ENCODE assay signal across 18 cellular contexts in the genomic region with DNA sequence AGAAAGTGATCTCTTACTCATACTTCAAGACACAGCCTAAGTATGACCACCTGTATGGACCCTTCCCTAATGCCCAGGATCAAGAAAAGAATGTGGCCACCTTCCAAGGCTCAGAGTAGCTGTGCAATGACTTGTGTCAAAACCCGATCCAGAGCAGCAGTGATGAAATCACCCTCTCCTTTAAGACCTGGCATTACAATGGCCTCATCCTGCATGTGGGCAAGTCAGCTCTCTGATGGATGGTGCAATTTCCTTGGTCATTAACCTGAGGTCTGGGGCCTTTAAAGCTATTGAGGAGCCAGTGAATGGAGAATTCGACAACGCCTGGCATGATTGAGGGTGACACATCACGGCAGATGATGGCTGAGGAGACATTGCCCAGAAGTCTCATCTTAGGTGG. TPM values are rescaled to one million over a fixed set of nuclear protein-coding genes. Genes with fewer than 3 reads are reported as not detected.
DNase-seq lines count a peak whose midpoint lies in the region; ATAC-seq and TF ChIP-seq lines count a peak whose summit lies in the region.
"Had no signal": no experiment of that assay in that cellular context is flagged by ENCODE, and none has a peak within 500 bp of the region (broad histone marks: within the 10 kb centered on the region; RNA-seq: fewer than 3 reads in every experiment).

No MANE protein-coding gene starts in this region.

- H3K36me3 ChIP-seq in thyroid gland = no peaks in the 10 kb centered on the region

- WGBS in right cardiac atrium = 90% methylated on average over 4 of the region's 4 CpGs
- WGBS in thyroid gland, 2 donors = 68 to 69% methylated on average over 4 of the region's 4 CpGs

- intact Hi-C loops in cardiac septum (cut with DNase I) = no loop called here
- intact Hi-C loops in right cardiac atrium (cut with DNase I) = no loop called here
- intact Hi-C loops in thyroid gland (cut with DNase I) = no loop called here

- H3K27ac ChIP-seq in right cardiac atrium (ENCODE audit: low read length) = no peak overlapping the region
- H3K27ac ChIP-seq in thyroid gland = no peak overlapping the region
- H3K27ac ChIP-seq: GM23248, HL-60 had no signal

- no peaks in the 10 kb centered on the region for H3K4me1 ChIP-seq in right cardiac atrium (ENCODE audit: control insufficient read depth, insufficient read depth, low read length)
- peaks cover 0 to 5% of the 10 kb centered on the region in 2 donors for H3K4me1 ChIP-seq in thyroid gland

- H3K4me3 ChIP-seq in right cardiac atrium (ENCODE audit: low read length) = no peak overlapping the region
- no peak overlapping the region for H3K4me3 ChIP-seq in thyroid gland (replicated peaks in 1 of 3)
- H3K4me3 ChIP-seq: GM23248, K562 had no signal

- H3K27me3 ChIP-seq in right cardiac atrium (ENCODE audit: control insufficient read depth, insufficient read depth) = no peaks in the 10 kb centered on the region
- no peaks in the 10 kb centered on the region for H3K27me3 ChIP-seq in thyroid gland

- H3K9me3 ChIP-seq in right cardiac atrium (ENCODE audit: control insufficient read depth, low read length) = no peaks in the 10 kb centered on the region
- no peaks in the 10 kb centered on the region for H3K9me3 ChIP-seq in thyroid gland

- peak; percentile 36 for DNase-seq in cardiac septum (ENCODE audit: low spot score)
- DNase-seq in right cardiac atrium = no peak
- peak; percentile 67 for DNase-seq in NOMO-1 treated with DMSO at 0.1 percent for 48 hours (lab: John Stamatoyannopoulos, UW; ENCODE audit: unreplicated experiment)
- DNase-seq in fibroblast of gingiva (ENCODE audit: low read depth) = peak; percentile 15
- DNase-seq in thyroid gland = peak; percentile 34 to 44
- DNase-seq in NCI-H146 (lab: John Stamatoyannopoulos, UW) = no peak
- no peak for DNase-seq in activated T-cell treated with anti-CD3 and anti-CD28 coated beads for 4 hours
- no peak for DNase-seq in C1 segment of cervical spinal cord (lab: John Stamatoyannopoulos, UW)
- DNase-seq: COR-L47, GM23248, HFFc6, NCI-H1105 treated with DMSO at 0.1 percent for 48 hours, NCI-H1930, NCI-H2171 treated with DMSO at 0.1 percent for 48 hours, NCI-H510A treated with DMSO at 0.1 percent for 48 hours, SIG-M5 had no signal

- TF ChIP-seq POLR2A in thyroid gland (IDR thresholded peaks at IDR 0.05) = no peak

- no peak for ATAC-seq in right cardiac atrium
- ATAC-seq: K562 had no signal

- no peak for TF ChIP-seq CTCF in thyroid gland (IDR thresholded peaks at IDR 0.05)

RNA-seq across cellular contexts. Expression of gene TUBA8, which starts 9.1 kb away (rescaled TPM):
- 84.0 TPM for total RNA-seq in cardiac septum
- 100 to 1,000 TPM in 2 of 4 donors, 10 to 100 TPM in 2; 64.7 to 266 (median 108) TPM for total RNA-seq in right cardiac atrium
- 307 TPM for polyA plus RNA-seq in right cardiac atrium
- 10 to 100 TPM in 2 of 4 donors, 1 to 10 TPM in 2; 3.2 to 18.4 (median 12.5) TPM for total RNA-seq in thyroid gland
- polyA plus RNA-seq: GM23248 had no signal

RNA-seq across cellular contexts. Expression of gene PEX26, which starts 23.7 kb away (rescaled TPM):
- total RNA-seq in cardiac septum (24.9 TPM), right cardiac atrium (10 to 100 TPM; 19.5 to 23.5 (median 23.3) TPM), thyroid gland (10 to 100 TPM; 29.4 to 49.6 (median 39.4) TPM)
- 17.4 TPM for polyA plus RNA-seq in right cardiac atrium

RNA-seq across cellular contexts. Expression of gene USP18, which starts 48.4 kb away (rescaled TPM):
- total RNA-seq in cardiac septum = 1.4 TPM
- 1 to 10 TPM; 2.0 to 4.5 (median 2.2) TPM for total RNA-seq in right cardiac atrium
- 3.2 TPM for polyA plus RNA-seq in right cardiac atrium
- 10 to 100 TPM in 3 of 4 donors, 1 to 10 TPM in 1; 7.6 to 13.9 (median 12.3) TPM for total RNA-seq in thyroid gland

Comparison
In these comparisons a context has a peak if more than half of its experiments do, and no peak if none do; other contexts are left out.
1. DNase-seq: peak in cardiac septum (single experiment), NOMO-1 treated with DMSO at 0.1 percent for 48 hours (single experiment), fibroblast of gingiva (single experiment) and thyroid gland (2 of 2); none in right cardiac atrium (0 of 3), NCI-H146 (single experiment), activated T-cell treated with anti-CD3 and anti-CD28 coated beads for 4 hours (single experiment) and C1 segment of cervical spinal cord (0 of 14).